In the genomic region with DNA sequence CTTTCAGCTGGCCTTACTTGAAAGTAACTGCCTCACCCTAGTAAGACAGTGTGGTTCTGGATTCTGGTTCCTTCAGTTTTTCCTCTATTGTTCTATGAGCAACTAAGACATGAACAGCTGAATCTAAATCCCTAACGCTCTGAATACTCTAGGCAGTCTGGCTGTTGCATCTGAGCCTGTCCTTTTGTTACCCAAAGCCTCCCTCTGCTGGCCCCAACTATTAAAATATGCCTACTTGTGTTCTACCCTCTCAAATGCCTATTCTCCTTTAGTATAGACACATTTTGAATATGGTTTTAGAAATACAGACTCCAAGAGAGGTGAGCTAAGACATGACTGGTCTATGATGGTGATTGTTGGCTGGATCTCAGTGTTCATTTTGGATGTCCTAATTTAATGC, we compare ENCODE assay signal across 10 cellular contexts.
A peak's percentile ranks its signal among the peaks of the same experiment; 100 is the strongest.
DNase-seq lines count a peak whose midpoint lies in the region; ATAC-seq and TF ChIP-seq lines count a peak whose summit lies in the region.
"Had no signal": no experiment of that assay in that cellular context is flagged by ENCODE, and none has a peak within 500 bp of the region (broad histone marks: within the 10 kb centered on the region; RNA-seq: fewer than 3 reads in every experiment).

No MANE protein-coding gene starts in this region.

- DNase-seq in DMS153 (lab: John Stamatoyannopoulos, UW): peak; percentile 44
- peak; percentile 46 for DNase-seq in NCI-H2107 treated with DMSO at 0.1 percent for 48 hours (lab: John Stamatoyannopoulos, UW; ENCODE audit: unreplicated experiment)
- peak; percentile 2 for DNase-seq in cerebellum (ENCODE audit: low spot score)
- no peak for DNase-seq in lower lobe of right lung
- no peak for DNase-seq in activated naive CD4-positive, alpha-beta T cell treated with anti-CD3 and anti-CD28 coated beads for 36 hours
- no peak for DNase-seq in stimulated activated CD4-positive, alpha-beta T cell treated with anti-CD3 and anti-CD28 coated beads, Interleukin-2, amount 100 ng/mL, for 24 hours
- no peak for DNase-seq in effector memory CD4-positive, alpha-beta T cell
- no peak for DNase-seq in HUDEP-2 (lab: John Stamatoyannopoulos, UW; ENCODE audit: unreplicated experiment in 76 of 76)
- DNase-seq: naive thymus-derived CD4-positive, alpha-beta T cell had no signal

- no peak overlapping the region for H3K4me3 ChIP-seq in lower lobe of right lung
- no peak overlapping the region for H3K4me3 ChIP-seq in effector memory CD4-positive, alpha-beta T cell (ENCODE audit: insufficient read depth, low read depth, low read length, poor library complexity, severe bottlenecking)

- no peaks in the 10 kb centered on the region for H3K4me1 Mint-ChIP-seq in activated naive CD4-positive, alpha-beta T cell treated with anti-CD3 and anti-CD28 coated beads for 36 hours (ENCODE audit: low read depth)
- H3K4me1 Mint-ChIP-seq: naive thymus-derived CD4-positive, alpha-beta T cell had no signal

- H3K27me3 ChIP-seq in lower lobe of right lung (ENCODE audit: low read depth): no peaks in the 10 kb centered on the region
- H3K27me3 ChIP-seq in effector memory CD4-positive, alpha-beta T cell (replicated peaks; ENCODE audit: control insufficient read depth, insufficient read depth, low read length, poor library complexity, severe bottlenecking): no peaks in the 10 kb centered on the region

- no peaks in the 10 kb centered on the region for H3K36me3 Mint-ChIP-seq in activated naive CD4-positive, alpha-beta T cell treated with anti-CD3 and anti-CD28 coated beads for 36 hours (ENCODE audit: low read depth)
- H3K36me3 Mint-ChIP-seq: naive thymus-derived CD4-positive, alpha-beta T cell had no signal

- no peaks in the 10 kb centered on the region for H3K27me3 Mint-ChIP-seq in activated naive CD4-positive, alpha-beta T cell treated with anti-CD3 and anti-CD28 coated beads for 36 hours (ENCODE audit: low read depth)
- H3K27me3 Mint-ChIP-seq: naive thymus-derived CD4-positive, alpha-beta T cell had no signal

- intact Hi-C loops in lower lobe of right lung (cut with DNase I): no loop called here
- intact Hi-C loops in activated naive CD4-positive, alpha-beta T cell treated with anti-CD3 and anti-CD28 coated beads for 36 hours (cut with micrococcal nuclease): no loop called here

- no peaks in the 10 kb centered on the region for H3K9me3 ChIP-seq in lower lobe of right lung
- no peaks in the 10 kb centered on the region for H3K9me3 ChIP-seq in effector memory CD4-positive, alpha-beta T cell (ENCODE audit: control insufficient read depth, low read length)

- H3K4me1 ChIP-seq in lower lobe of right lung: no peaks in the 10 kb centered on the region
- no peaks in the 10 kb centered on the region for H3K4me1 ChIP-seq in effector memory CD4-positive, alpha-beta T cell (ENCODE audit: control insufficient read depth, insufficient read depth, low read length, poor library complexity, severe bottlenecking)

- no peak overlapping the region for H3K27ac ChIP-seq in lower lobe of right lung
- no peak overlapping the region for H3K27ac ChIP-seq in effector memory CD4-positive, alpha-beta T cell (ENCODE audit: insufficient read depth, low read length, poor library complexity, severe bottlenecking)
- H3K27ac ChIP-seq: epithelial cell of prostate had no signal

- CTCF ChIA-PET in activated naive CD4-positive, alpha-beta T cell treated with anti-CD3 and anti-CD28 coated beads for 36 hours (lab: Charles Lee): no interaction called here

- ATAC-seq in lower lobe of right lung: no peak
- ATAC-seq: naive thymus-derived CD4-positive, alpha-beta T cell had no signal

- H3K4me3 Mint-ChIP-seq in activated naive CD4-positive, alpha-beta T cell treated with anti-CD3 and anti-CD28 coated beads for 36 hours: no peak overlapping the region
- H3K4me3 Mint-ChIP-seq: naive thymus-derived CD4-positive, alpha-beta T cell had no signal

- H3K36me3 ChIP-seq in lower lobe of right lung: no peaks in the 10 kb centered on the region
- H3K36me3 ChIP-seq in effector memory CD4-positive, alpha-beta T cell (ENCODE audit: control insufficient read depth, insufficient read depth, low read length): no peaks in the 10 kb centered on the region

- peaks cover 2% of the 10 kb centered on the region for H3K9me3 Mint-ChIP-seq in activated naive CD4-positive, alpha-beta T cell treated with anti-CD3 and anti-CD28 coated beads for 36 hours

- peak; percentile 7 for TF ChIP-seq CTCF in lower lobe of right lung (IDR thresholded peaks at IDR 0.05)

- H3K27ac Mint-ChIP-seq in activated naive CD4-positive, alpha-beta T cell treated with anti-CD3 and anti-CD28 coated beads for 36 hours: no peak overlapping the region
- H3K27ac Mint-ChIP-seq: naive thymus-derived CD4-positive, alpha-beta T cell had no signal

Comparison
In these comparisons a context has a peak if more than half of its experiments do, and no peak if none do; other contexts are left out.
1. DNase-seq: peak in DMS153 (single experiment), NCI-H2107 treated with DMSO at 0.1 percent for 48 hours (single experiment) and cerebellum (single experiment); none in lower lobe of right lung (single experiment), activated naive CD4-positive, alpha-beta T cell treated with anti-CD3 and anti-CD28 coated beads for 36 hours (single experiment), stimulated activated CD4-positive, alpha-beta T cell treated with anti-CD3 and anti-CD28 coated beads, Interleukin-2, amount 100 ng/mL, for 24 hours (0 of 2), effector memory CD4-positive, alpha-beta T cell (0 of 3) and HUDEP-2 (0 of 76).